Comparison of ENCODE assay signal across 25 cellular contexts in the genomic region with DNA sequence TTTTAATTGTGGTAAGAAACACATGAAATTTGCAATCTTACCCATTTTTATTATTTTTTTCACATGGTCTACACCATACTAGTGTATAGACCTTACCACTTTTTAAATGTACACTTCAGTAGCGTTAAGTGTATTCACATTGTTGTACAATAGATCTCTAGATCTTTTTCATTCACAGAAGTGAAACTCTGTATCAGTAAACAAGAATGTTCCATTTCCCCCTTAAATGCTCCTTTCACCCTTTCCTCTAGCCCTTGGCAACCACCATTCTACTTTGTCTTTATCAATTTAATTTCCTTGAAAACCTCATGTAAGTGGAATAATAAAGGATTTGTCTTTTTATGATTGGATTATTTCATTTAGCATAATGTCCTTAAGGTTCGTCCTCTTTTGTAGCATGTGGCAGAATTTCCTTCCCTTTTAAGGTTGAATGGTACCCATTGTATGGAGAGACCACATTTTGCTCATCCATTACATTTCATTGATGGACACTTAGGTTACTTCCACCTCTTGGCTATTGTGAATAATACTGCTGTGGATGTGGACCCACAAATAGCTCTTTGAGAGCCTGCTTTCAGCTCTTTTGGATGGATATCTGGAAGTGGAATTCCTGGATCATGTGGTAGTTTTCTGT. TPM values are rescaled to one million over a fixed set of nuclear protein-coding genes. Genes with fewer than 3 reads are reported as not detected.
DNase-seq lines count a peak whose midpoint lies in the region; ATAC-seq and TF ChIP-seq lines count a peak whose summit lies in the region.
"Had no signal": no experiment of that assay in that cellular context is flagged by ENCODE, and none has a peak within 500 bp of the region (broad histone marks: within the 10 kb centered on the region; RNA-seq: fewer than 3 reads in every experiment).

No MANE protein-coding gene starts in this region.

- H3K27ac Mint-ChIP-seq in memory B cell: peak overlapping the region; percentile 93
- no peak overlapping the region for H3K27ac Mint-ChIP-seq in Calu3 (ENCODE audit: unreplicated experiment)
- H3K27ac Mint-ChIP-seq: activated CD8-positive, alpha-beta T cell treated with anti-CD3 and anti-CD28 coated beads, Interleukin-2, amount 10 ng/mL, durations not matched to agents 7 days and 5 days; activated naive CD4-positive, alpha-beta T cell treated with anti-CD3 and anti-CD28 coated beads, Interleukin-2, amount 10 ng/mL, durations not matched to agents 7 days and 5 days; activated T-cell treated with anti-CD3 and anti-CD28 coated beads, Interleukin-2, amount 50 U/mL, for 24 hours; T-helper 17 cell had no signal

- intact Hi-C loops in Calu3 (cut with micrococcal nuclease; ENCODE audit: unreplicated experiment): no loop called here

- H3K9me3 Mint-ChIP-seq in memory B cell: peaks cover 2% of the 10 kb centered on the region
- no peaks in the 10 kb centered on the region for H3K9me3 Mint-ChIP-seq in Calu3 (ENCODE audit: low read depth, unreplicated experiment)
- H3K9me3 Mint-ChIP-seq: activated naive CD4-positive, alpha-beta T cell treated with anti-CD3 and anti-CD28 coated beads, Interleukin-2, amount 10 ng/mL, durations not matched to agents 7 days and 5 days; activated T-cell treated with anti-CD3 and anti-CD28 coated beads, Interleukin-2, amount 50 U/mL, for 24 hours had no signal

- H3K36me3 Mint-ChIP-seq in memory B cell (peaks cover 10% of the 10 kb centered on the region), Calu3 (ENCODE audit: insufficient read depth, unreplicated experiment) (no peaks in the 10 kb centered on the region)

- CTCF ChIA-PET in Calu3 (lab: Charles Lee): no interaction called here

- TF ChIP-seq CTCF in Calu3 (IDR thresholded peaks at IDR 0.05; ENCODE audit: unreplicated experiment): no peak

- H3K4me1 Mint-ChIP-seq in memory B cell (peaks cover 35% of the 10 kb centered on the region), Calu3 (ENCODE audit: low read depth, unreplicated experiment) (no peaks in the 10 kb centered on the region)

- H3K27me3 Mint-ChIP-seq in memory B cell: no peaks in the 10 kb centered on the region
- H3K27me3 Mint-ChIP-seq in Calu3 (ENCODE audit: unreplicated experiment): no peaks in the 10 kb centered on the region
- H3K27me3 Mint-ChIP-seq: activated naive CD4-positive, alpha-beta T cell treated with anti-CD3 and anti-CD28 coated beads, Interleukin-2, amount 10 ng/mL, durations not matched to agents 7 days and 5 days; activated T-cell treated with anti-CD3 and anti-CD28 coated beads, Interleukin-2, amount 50 U/mL, for 24 hours; T-helper 17 cell had no signal

- H3K4me3 Mint-ChIP-seq in memory B cell (peak overlapping the region; percentile 76), Calu3 (ENCODE audit: low read depth, unreplicated experiment) (no peak overlapping the region)
- H3K4me3 Mint-ChIP-seq: activated CD8-positive, alpha-beta T cell treated with anti-CD3 and anti-CD28 coated beads, Interleukin-2, amount 10 ng/mL, durations not matched to agents 7 days and 5 days; activated naive CD4-positive, alpha-beta T cell treated with anti-CD3 and anti-CD28 coated beads, Interleukin-2, amount 10 ng/mL, durations not matched to agents 7 days and 5 days; activated T-cell treated with anti-CD3 and anti-CD28 coated beads, Interleukin-2, amount 50 U/mL, for 24 hours; T-helper 17 cell had no signal

- peak; percentile 58 for ATAC-seq in GM18868 (IDR thresholded peaks at IDR 0.05; ENCODE audit: unreplicated experiment)
- ATAC-seq in GM21786 (IDR thresholded peaks at IDR 0.05; ENCODE audit: unreplicated experiment): peak; percentile 54
- ATAC-seq in memory B cell (ENCODE audit: low read depth): peak; percentile 34
- no peak for ATAC-seq in HG03521 (IDR thresholded peaks at IDR 0.05; ENCODE audit: unreplicated experiment)
- ATAC-seq: activated CD8-positive, alpha-beta T cell treated with anti-CD3 and anti-CD28 coated beads, Interleukin-2, amount 10 ng/mL, durations not matched to agents 7 days and 5 days; left ventricle myocardium superior; psoas muscle; T-helper 17 cell had no signal

- DNase-seq in NAMALWA (ENCODE audit: low spot score) (peak; percentile 26), memory B cell (ENCODE audit: low spot score in 2 of 2) (no peak), Calu3 (no peak), NCI-H345 treated with DMSO at 0.1 percent for 48 hours (lab: John Stamatoyannopoulos, UW; ENCODE audit: unreplicated experiment) (no peak)
- DNase-seq in activated naive CD4-positive, alpha-beta T cell treated with anti-CD3 and anti-CD28 coated beads, Interleukin-2, amount 50 U/mL, for 16 hours: no peak
- DNase-seq: activated CD4-positive, CD25-positive, alpha-beta regulatory T cell; activated CD8-positive, alpha-beta T cell treated with anti-CD3 and anti-CD28 coated beads, Interleukin-2, amount 10 ng/mL, durations not matched to agents 7 days and 5 days; activated naive CD4-positive, alpha-beta T cell treated with anti-CD3 and anti-CD28 coated beads, Interleukin-2, amount 10 ng/mL, durations not matched to agents 7 days and 5 days; activated T-cell treated with anti-CD3 and anti-CD28 coated beads, Interleukin-2, amount 50 U/mL, for 24 hours; AML-193; Caco-2; effector memory CD4-positive, alpha-beta T cell; esophagus squamous epithelium; GOT3; left ventricle myocardium superior; MG63; NCI-H1930; psoas muscle; SHP77; stimulated activated CD4-positive, alpha-beta T cell treated with anti-CD3 and anti-CD28 coated beads, Interleukin-2, amount 100 ng/mL, for 48 hours; stomach; T-helper 17 cell had no signal

- BruUV-seq in Calu3 (replicated peaks; lab: Mats Ljungman, UMichigan): no TSS peak

RNA-seq across cellular contexts. Expression of gene SNX10, which starts 45.7 kb away (rescaled TPM):
- total RNA-seq in Calu3 (2022): 19.6 and 22.1 TPM in 2 replicates
